Comparison of ENCODE assay signal across 8 cellular contexts in the genomic region with DNA sequence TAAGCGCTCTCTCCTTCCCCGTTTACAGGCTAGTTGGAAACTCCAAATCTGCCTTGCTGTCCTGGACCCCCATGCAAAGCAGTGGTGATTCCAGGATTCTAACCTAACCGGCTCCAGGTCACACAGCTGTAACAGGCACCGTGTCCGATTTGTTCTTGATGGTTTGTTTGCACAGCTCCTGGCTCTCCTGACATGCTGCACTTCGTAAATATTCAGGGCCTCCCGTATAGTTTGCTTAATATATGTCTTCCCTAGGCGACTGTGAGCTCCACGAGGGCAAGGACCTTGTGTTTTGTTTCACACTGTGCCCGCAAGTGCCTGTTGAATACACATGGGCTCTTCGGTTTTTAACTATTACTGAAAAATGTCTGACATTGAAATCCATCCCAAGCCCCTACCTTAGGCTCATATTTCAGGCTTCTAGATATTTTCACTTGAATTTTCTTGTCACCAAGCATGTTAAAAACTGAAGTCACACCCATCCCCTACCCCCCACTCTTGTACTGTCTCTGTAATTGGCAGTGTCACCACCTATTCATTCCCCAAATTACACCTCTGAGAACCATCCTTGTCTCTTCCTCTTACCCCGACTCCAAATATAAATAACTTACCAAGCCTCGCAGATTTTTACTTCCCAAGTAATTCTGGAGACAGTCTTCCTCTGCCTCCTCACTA. TPM values are rescaled to one million over a fixed set of nuclear protein-coding genes. Genes with fewer than 3 reads are reported as not detected.
DNase-seq lines count a peak whose midpoint lies in the region; FAIRE-seq and TF ChIP-seq lines count a peak whose summit lies in the region.

No MANE protein-coding gene starts in this region.

- no peaks in the 10 kb centered on the region for H3K27me3 Mint-ChIP-seq in CD8-positive, alpha-beta memory T cell
- no peaks in the 10 kb centered on the region for H3K27me3 Mint-ChIP-seq in astrocyte (ENCODE audit: low read depth, unreplicated experiment)

- DNase-seq in CD8-positive, alpha-beta memory T cell, result no peak
- DNase-seq in astrocyte (ENCODE audit: low read depth), result no peak
- no peak for DNase-seq in midbrain (lab: John Stamatoyannopoulos, UW)
- no peak for DNase-seq in ACHN
- no peak for DNase-seq in activated T-cell treated with anti-CD3 and anti-CD28 coated beads, Interleukin-2, amount 50 U/mL, for 1 hour
- DNase-seq in effector CD8-positive, alpha-beta T cell (lab: John Stamatoyannopoulos, UW), result no peak

- no peak overlapping the region for H3K4me3 Mint-ChIP-seq in CD8-positive, alpha-beta memory T cell
- no peak overlapping the region for H3K4me3 Mint-ChIP-seq in astrocyte (ENCODE audit: unreplicated experiment)

- no peaks in the 10 kb centered on the region for H3K27me3 ChIP-seq in CD8-positive, alpha-beta memory T cell (ENCODE audit: insufficient read depth, low read length, poor library complexity, severe bottlenecking)
- no peaks in the 10 kb centered on the region for H3K27me3 ChIP-seq in KMS-11 (ENCODE audit: insufficient read depth, low read depth)
- H3K27me3 ChIP-seq in astrocyte (ENCODE audit: insufficient read depth, low read length), result no peaks in the 10 kb centered on the region
- H3K27me3 ChIP-seq in mononuclear cell (ENCODE audit: insufficient read depth, low read length), result no peaks in the 10 kb centered on the region

- TF ChIP-seq CTCF in KMS-11 (conservative IDR thresholded peaks at IDR 0.05; ENCODE audit: low read depth, low read length) (no peak), astrocyte (IDR thresholded peaks at IDR 0.05; ENCODE audit: insufficient read depth, low read depth, low read length) (no peak)

- H2AFZ ChIP-seq in KMS-11 (ENCODE audit: low read depth) (peak overlapping the region; percentile 70), astrocyte (ENCODE audit: low read depth, low read length) (peak overlapping the region; percentile 97)

- FAIRE-seq in astrocyte (lab: Jason Lieb, UNC), result no peak

- in situ Hi-C loops in ACHN (cut with HindIII; ENCODE audit: low pct_ligation_motif_present, low pct_unique_long_range_greater_than_20kb, low sequenced_read_pairs), result no loop called here

- peaks cover 0 to 14% (median 6%) of the 10 kb centered on the region in 3 donors for H3K36me3 Mint-ChIP-seq in CD8-positive, alpha-beta memory T cell
- H3K36me3 Mint-ChIP-seq in astrocyte (ENCODE audit: low read depth, unreplicated experiment), result peaks cover 3% of the 10 kb centered on the region

- no peak overlapping the region for H3K27ac Mint-ChIP-seq in CD8-positive, alpha-beta memory T cell
- no peak overlapping the region for H3K27ac Mint-ChIP-seq in astrocyte (ENCODE audit: unreplicated experiment)

- POLR2A ChIA-PET in CD8-positive, alpha-beta memory T cell (lab: Charles Lee), result interaction anchor here (2.7 kb wide), 1 partner anchor 95 kb away, joined by 20 read pairs; the partner anchor contains the start of gene RHOB

- peak overlapping the region; percentile 89 for H3K27ac ChIP-seq in CD8-positive, alpha-beta memory T cell (ENCODE audit: low read depth, low read length)
- H3K27ac ChIP-seq in KMS-11, result peak overlapping the region; percentile 93
- peak overlapping the region; percentile 85 for H3K27ac ChIP-seq in astrocyte (ENCODE audit: low read depth, low read length)

- H3K36me3 ChIP-seq in CD8-positive, alpha-beta memory T cell (ENCODE audit: insufficient read depth, low read length), result no peaks in the 10 kb centered on the region
- H3K36me3 ChIP-seq in KMS-11 (ENCODE audit: insufficient read depth) (no peaks in the 10 kb centered on the region), astrocyte (ENCODE audit: insufficient read depth, low read length) (no peaks in the 10 kb centered on the region)

- H3K4me1 Mint-ChIP-seq in CD8-positive, alpha-beta memory T cell, result peaks cover 29 to 32% (median 31%) of the 10 kb centered on the region in 3 donors
- H3K4me1 Mint-ChIP-seq in astrocyte (ENCODE audit: low read depth, unreplicated experiment), result peaks cover 13% of the 10 kb centered on the region

- H3K9me3 ChIP-seq in CD8-positive, alpha-beta memory T cell (ENCODE audit: low read length), result no peaks in the 10 kb centered on the region
- no peaks in the 10 kb centered on the region for H3K9me3 ChIP-seq in astrocyte (ENCODE audit: insufficient read depth, low read depth, low read length)
- no peaks in the 10 kb centered on the region for H3K9me3 ChIP-seq in mononuclear cell (ENCODE audit: low read depth, low read length)

- no peaks in the 10 kb centered on the region for H3K9me3 Mint-ChIP-seq in CD8-positive, alpha-beta memory T cell
- H3K9me3 Mint-ChIP-seq in astrocyte (ENCODE audit: unreplicated experiment), result no peaks in the 10 kb centered on the region

- H3K9ac ChIP-seq in KMS-11 (peak overlapping the region; percentile 87), astrocyte (ENCODE audit: low read length) (peak overlapping the region; percentile 91)

- CTCF ChIA-PET in CD8-positive, alpha-beta memory T cell (lab: Charles Lee), result interaction anchor here (1.4 to 1.8 kb wide), 3 partner anchors 25 to 299 kb away, joined by 3 to 14 read pairs (median 4); partner anchors contain the start of genes HS1BP3 and RHOB

- peaks cover 25% of the 10 kb centered on the region for H4K20me1 ChIP-seq in KMS-11 (ENCODE audit: insufficient read depth)
- peaks cover 34% of the 10 kb centered on the region for H4K20me1 ChIP-seq in astrocyte (ENCODE audit: insufficient read depth, low read length)

- H3K79me2 ChIP-seq in KMS-11 (ENCODE audit: insufficient read depth, low read depth) (peaks cover 37% of the 10 kb centered on the region), astrocyte (ENCODE audit: insufficient read depth, low read length) (peaks cover 38% of the 10 kb centered on the region)

- H3K4me1 ChIP-seq in CD8-positive, alpha-beta memory T cell (ENCODE audit: insufficient read depth, low read length), result peaks cover 43% of the 10 kb centered on the region
- H3K4me1 ChIP-seq in KMS-11 (ENCODE audit: low read depth, poor library complexity, severe bottlenecking), result peaks cover 46% of the 10 kb centered on the region
- peaks cover 28% of the 10 kb centered on the region for H3K4me1 ChIP-seq in astrocyte (ENCODE audit: insufficient read depth, low read length)
- H3K4me1 ChIP-seq in mononuclear cell (ENCODE audit: insufficient read depth, low read length), result peaks cover 38% of the 10 kb centered on the region

- H3K4me2 ChIP-seq in KMS-11 (peak overlapping the region; percentile 88), astrocyte (ENCODE audit: low read length) (peak overlapping the region; percentile 98)

- H3K4me3 ChIP-seq in CD8-positive, alpha-beta memory T cell (ENCODE audit: low read length), result peak overlapping the region; percentile 88
- peak overlapping the region; percentile 67 for H3K4me3 ChIP-seq in KMS-11 (IDR thresholded peaks at IDR 0.05; ENCODE audit: insufficient read depth, low read depth, low read length)
- H3K4me3 ChIP-seq in astrocyte (ENCODE audit: insufficient read depth, low read depth, low read length), result peak overlapping the region; percentile 75
- peak overlapping the region; percentile 47 for H3K4me3 ChIP-seq in mononuclear cell (ENCODE audit: low read length)

RNA-seq across cellular contexts. Expression of gene PUM2, which starts 1.0 kb away (rescaled TPM):
- total RNA-seq in CD8-positive, alpha-beta memory T cell, result 100 to 1,000 TPM; 120 to 121 TPM
- polyA plus RNA-seq in CD8-positive, alpha-beta memory T cell, result 17.0 TPM
- total RNA-seq in astrocyte (55.6 and 69.4 TPM in 2 replicates), mononuclear cell (88.9 TPM)
